23 cellular contexts compared by ENCODE assay signal in the genomic region with DNA sequence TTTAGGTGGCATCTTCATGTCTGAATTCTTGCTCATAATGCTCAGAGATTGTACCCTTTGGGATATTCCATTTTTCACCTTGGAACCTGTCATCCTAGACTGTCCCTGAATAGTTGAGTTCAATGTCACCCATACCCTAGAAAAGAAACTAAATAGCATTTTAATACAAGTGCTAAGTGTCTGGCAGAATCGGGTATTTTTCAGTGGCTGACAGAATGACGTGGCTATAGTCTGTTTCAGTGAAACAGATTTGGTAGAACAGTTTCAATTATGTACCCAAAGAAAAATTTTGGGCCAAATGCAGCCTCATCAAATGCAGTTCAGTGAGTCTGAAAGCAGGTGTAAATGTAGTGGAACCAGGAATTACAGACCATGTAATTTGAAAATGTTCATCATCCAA.
"Had no signal": no experiment of that assay in that cellular context is flagged by ENCODE, and none has a peak within 500 bp of the region (broad histone marks: within the 10 kb centered on the region; RNA-seq: fewer than 3 reads in every experiment).

No MANE protein-coding gene starts in this region.

- H3K9me3 ChIP-seq: Peyer's patch, SJCRH30 had no signal

- H3K27me3 ChIP-seq: Peyer's patch, SJCRH30 had no signal

- H3K4me3 ChIP-seq: K562, PC-9, Peyer's patch, SJCRH30 had no signal

- H3K36me3 ChIP-seq: Peyer's patch, SJCRH30 had no signal

- H2AFZ ChIP-seq: PC-9 had no signal

- ATAC-seq: K562, Right ventricle myocardium inferior, SK-N-SH treated with all-trans-retinoic acid at 6 μM for 48 hours, T-helper 17 cell had no signal

- H3K9ac ChIP-seq: KMS-11 had no signal

- H3K27ac ChIP-seq: HL-60, KMS-11, PC-9, Peyer's patch, SJCRH30 had no signal

- H3K4me1 ChIP-seq: Peyer's patch, SJCRH30 had no signal

- H3K4me2 ChIP-seq: KMS-11, PC-9 had no signal

- DNase-seq: Kasumi-1, MM.1S, NCI-H1092 treated with DMSO at 0.1 percent for 48 hours, NCI-H1436, NCI-H187, NCI-H2029, NCI-H2081 treated with DMSO at 0.1 percent for 48 hours, NCI-H2171, NCI-H226, NCI-H510A treated with DMSO at 0.1 percent for 48 hours, NCI-H526, NCI-H748 treated with DMSO at 0.1 percent for 48 hours, PC-9, Peyer's patch, SHP77 treated with DMSO at 0.1 percent for 48 hours, SJCRH30, T-helper 1 cell, T-helper 17 cell had no signal
